ENCODE assay signal across 17 cellular contexts in genomic region chr11:65634140-65634436, GRCh38. TPM values are rescaled to one million over a fixed set of nuclear protein-coding genes. Genes with fewer than 3 reads are reported as not detected.
DNase-seq lines count a peak whose midpoint lies in the region; TF ChIP-seq lines count a peak whose summit lies in the region.
"Had no signal": no experiment of that assay in that cellular context is flagged by ENCODE, and none has a peak within 500 bp of the region (broad histone marks: within the 10 kb centered on the region; RNA-seq: fewer than 3 reads in every experiment).

No MANE protein-coding gene starts in this region.

- peaks cover 28% of the 10 kb centered on the region for H3K36me3 Mint-ChIP-seq in T-helper 1 cell treated with Interleukin-12 subunit alpha and Interleukin-12 subunit beta and Interleukin-4 antibody, amounts not matched to agents 30 μg/mL and 1 μg/mL, for 36 hours (ENCODE audit: low read depth)
- peaks cover 0 to 14% (median 0%) of the 10 kb centered on the region in 3 donors for H3K36me3 Mint-ChIP-seq in immature natural killer cell

- peak overlapping the region; percentile 60 for H3K27ac ChIP-seq in BLaER1
- H3K27ac ChIP-seq in VCaP, result 0 out of 2 replicates have a peak overlapping the region, but pooled peaks have one; percentile 1
- H3K27ac ChIP-seq: 22Rv1, HL-60 had no signal

- H3K4me1 Mint-ChIP-seq in T-helper 1 cell treated with Interleukin-12 subunit alpha and Interleukin-12 subunit beta and Interleukin-4 antibody, amounts not matched to agents 30 μg/mL and 1 μg/mL, for 36 hours (ENCODE audit: low read depth), result peaks cover 16% of the 10 kb centered on the region
- H3K4me1 Mint-ChIP-seq in immature natural killer cell, result peaks cover 40 to 44% of the 10 kb centered on the region in 2 donors

- H3K27ac Mint-ChIP-seq in T-helper 1 cell treated with Interleukin-12 subunit alpha and Interleukin-12 subunit beta and Interleukin-4 antibody, amounts not matched to agents 30 μg/mL and 1 μg/mL, for 36 hours, result peak overlapping the region; percentile 26
- H3K27ac Mint-ChIP-seq in immature natural killer cell, result peak overlapping the region; percentile 71 to 98 (median 96)

- 0 out of 2 replicates have a peak overlapping the region, but pooled peaks have one; percentile 4 for H3K9ac ChIP-seq in BLaER1

- H3K36me3 ChIP-seq in BLaER1, result peaks cover 79% of the 10 kb centered on the region

- no peaks in the 10 kb centered on the region for H3K9me3 ChIP-seq in BLaER1

- H3K27me3 ChIP-seq in BLaER1, result no peaks in the 10 kb centered on the region

- no peak overlapping the region for H3K4me3 Mint-ChIP-seq in T-helper 1 cell treated with Interleukin-12 subunit alpha and Interleukin-12 subunit beta and Interleukin-4 antibody, amounts not matched to agents 30 μg/mL and 1 μg/mL, for 36 hours
- peak overlapping the region; percentile 68 to 78 (median 73) for H3K4me3 Mint-ChIP-seq in immature natural killer cell

- H4K20me1 ChIP-seq in BLaER1, result no peaks in the 10 kb centered on the region

- DNase-seq in T-helper 1 cell (no peak), immature natural killer cell (no peak), NCI-H1092 treated with DMSO at 0.1 percent for 48 hours (lab: John Stamatoyannopoulos, UW) (no peak), ACHN (no peak), kidney tubule cell (ENCODE audit: low spot score) (no peak)
- DNase-seq: C1 segment of cervical spinal cord, GF-D8, GOT3, NCI-H1694, NCI-H2107, NCI-H226, NCI-H526 treated with DMSO at 0.1 percent for 48 hours had no signal

- H3K27me3 Mint-ChIP-seq in T-helper 1 cell treated with Interleukin-12 subunit alpha and Interleukin-12 subunit beta and Interleukin-4 antibody, amounts not matched to agents 30 μg/mL and 1 μg/mL, for 36 hours (ENCODE audit: low read depth), result no peaks in the 10 kb centered on the region
- H3K27me3 Mint-ChIP-seq in immature natural killer cell (ENCODE audit: low read depth in 3 of 3), result peaks cover 12 to 18% (median 14%) of the 10 kb centered on the region in 3 donors

- no peak for TF ChIP-seq CTCF in VCaP (conservative IDR thresholded peaks at IDR 0.05)

- peak overlapping the region; percentile 60 for H3K4me2 ChIP-seq in BLaER1

- peaks cover 53% of the 10 kb centered on the region for H3K4me1 ChIP-seq in BLaER1

- no peak overlapping the region for H3K4me3 ChIP-seq in BLaER1

- H3K9me3 Mint-ChIP-seq in T-helper 1 cell treated with Interleukin-12 subunit alpha and Interleukin-12 subunit beta and Interleukin-4 antibody, amounts not matched to agents 30 μg/mL and 1 μg/mL, for 36 hours, result no peaks in the 10 kb centered on the region
- no peaks in the 10 kb centered on the region for H3K9me3 Mint-ChIP-seq in immature natural killer cell

- in situ Hi-C loops in ACHN (cut with HindIII; ENCODE audit: low pct_ligation_motif_present, low pct_unique_long_range_greater_than_20kb, low sequenced_read_pairs), result no loop called here

RNA-seq across cellular contexts. Expression of gene SIPA1, which starts 3.8 kb away (rescaled TPM):
- polyA plus RNA-seq in immature natural killer cell, result 100 to 1,000 TPM; 166 to 430 (median 222) TPM

RNA-seq across cellular contexts. Expression of gene PCNX3, which starts 18.5 kb away (rescaled TPM):
- polyA plus RNA-seq in immature natural killer cell, result 10 to 100 TPM in 1 of 3 donors, under 1 TPM in 2; 0.14 to 11.7 (median 0.89) TPM

RNA-seq across cellular contexts. Expression of gene MAP3K11, which starts 20.1 kb away (rescaled TPM):
- 10 to 100 TPM; 11.1 to 29.5 (median 12.3) TPM for polyA plus RNA-seq in immature natural killer cell

RNA-seq across cellular contexts. Expression of gene RELA, which starts 28.6 kb away (rescaled TPM):
- polyA plus RNA-seq in immature natural killer cell, result 10 to 100 TPM; 38.5 to 88.4 (median 41.8) TPM

RNA-seq across cellular contexts. Expression of gene KCNK7, which starts 38.5 kb away (rescaled TPM):
- not detected for polyA plus RNA-seq in immature natural killer cell
